ENCODE assay signal across 21 cellular contexts in the genomic region with DNA sequence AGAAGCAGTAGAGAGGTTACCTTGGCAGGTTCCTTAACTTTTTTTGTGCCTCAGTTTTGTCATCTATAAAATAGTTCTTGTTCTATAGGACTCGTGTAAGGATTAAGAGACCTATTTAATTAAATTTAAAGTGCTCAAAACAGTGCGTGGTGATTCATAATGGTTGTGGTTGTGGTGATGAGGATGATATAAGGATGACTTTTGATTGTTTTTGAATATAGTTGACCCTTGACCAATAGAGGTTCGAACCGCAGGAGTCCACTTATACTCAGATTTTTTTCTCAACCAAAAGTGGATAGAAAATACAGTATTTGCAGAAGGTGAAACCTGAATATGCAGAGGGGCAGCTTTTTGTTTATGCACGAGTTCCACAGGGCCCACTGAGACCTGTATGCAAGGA.
"Had no signal": no experiment of that assay in that cellular context is flagged by ENCODE, and none has a peak within 500 bp of the region (broad histone marks: within the 10 kb centered on the region; RNA-seq: fewer than 3 reads in every experiment).

No MANE protein-coding gene starts in this region.

- H3K4me3 Mint-ChIP-seq: activated CD4-positive, alpha-beta T cell treated with anti-CD3 and anti-CD28 coated beads, Interleukin-2, amount 10 ng/mL, durations not matched to agents 24 days and 14 days; activated CD8-positive, alpha-beta T cell treated with anti-CD3 and anti-CD28 coated beads for 36 hours; activated naive CD4-positive, alpha-beta T cell treated with anti-CD3 and anti-CD28 coated beads, Interleukin-2, amount 10 ng/mL, durations not matched to agents 7 days and 5 days; activated naive CD8-positive, alpha-beta T cell; activated naive CD8-positive, alpha-beta T cell treated with anti-CD3 and anti-CD28 coated beads, Interleukin-2, amount 50 U/mL, for 24 hours; activated T-cell treated with anti-CD3 and anti-CD28 coated beads, Interleukin-2, amount 50 U/mL, for 72 hours; brain had no signal

- H3K27ac Mint-ChIP-seq: activated CD4-positive, alpha-beta T cell treated with anti-CD3 and anti-CD28 coated beads, Interleukin-2, amount 10 ng/mL, durations not matched to agents 24 days and 14 days; activated CD8-positive, alpha-beta T cell treated with anti-CD3 and anti-CD28 coated beads for 36 hours; activated naive CD4-positive, alpha-beta T cell treated with anti-CD3 and anti-CD28 coated beads, Interleukin-2, amount 10 ng/mL, durations not matched to agents 7 days and 5 days; activated naive CD8-positive, alpha-beta T cell; activated naive CD8-positive, alpha-beta T cell treated with anti-CD3 and anti-CD28 coated beads, Interleukin-2, amount 50 U/mL, for 24 hours; activated T-cell treated with anti-CD3 and anti-CD28 coated beads, Interleukin-2, amount 50 U/mL, for 72 hours; brain had no signal

- H3K36me3 Mint-ChIP-seq: activated naive CD4-positive, alpha-beta T cell treated with anti-CD3 and anti-CD28 coated beads, Interleukin-2, amount 10 ng/mL, durations not matched to agents 7 days and 5 days; activated naive CD8-positive, alpha-beta T cell had no signal

- H3K4me1 Mint-ChIP-seq: activated CD4-positive, alpha-beta T cell treated with anti-CD3 and anti-CD28 coated beads, Interleukin-2, amount 10 ng/mL, durations not matched to agents 24 days and 14 days; activated naive CD4-positive, alpha-beta T cell treated with anti-CD3 and anti-CD28 coated beads, Interleukin-2, amount 10 ng/mL, durations not matched to agents 7 days and 5 days; activated naive CD8-positive, alpha-beta T cell treated with anti-CD3 and anti-CD28 coated beads, Interleukin-2, amount 50 U/mL, for 24 hours had no signal

- H3K9me3 ChIP-seq: MG63 had no signal

- DNase-seq: activated CD4-positive, alpha-beta T cell treated with anti-CD3 and anti-CD28 coated beads, Interleukin-2, amount 10 ng/mL, durations not matched to agents 24 days and 14 days; activated CD4-positive, alpha-beta T cell treated with anti-CD3 and anti-CD28 coated beads, Interleukin-2, amount 50 U/mL, for 4 hours; activated CD8-positive, alpha-beta T cell treated with anti-CD3 and anti-CD28 coated beads for 36 hours; activated naive CD4-positive, alpha-beta T cell treated with anti-CD3 and anti-CD28 coated beads, Interleukin-2, amount 10 ng/mL, durations not matched to agents 7 days and 5 days; activated naive CD8-positive, alpha-beta T cell treated with anti-CD3 and anti-CD28 coated beads, Interleukin-2, amount 50 U/mL, for 24 hours; activated T-cell treated with anti-CD3 and anti-CD28 coated beads, Interleukin-2, amount 50 U/mL, for 1 hour; activated T-cell treated with anti-CD3 and anti-CD28 coated beads, Interleukin-2, amount 50 U/mL, for 72 hours; anterior cingulate cortex; caudate nucleus; cerebellar nuclear complex; MG63; NCI-H1092; NCI-H1436 treated with DMSO at 0.1 percent for 48 hours; NCI-H1694 treated with DMSO at 0.1 percent for 48 hours; NCI-H2029; NCI-H345; NCI-H524 treated with DMSO at 0.1 percent for 48 hours; Right ventricle myocardium superior; T1000 had no signal

- H3K9me3 Mint-ChIP-seq: activated CD4-positive, alpha-beta T cell treated with anti-CD3 and anti-CD28 coated beads, Interleukin-2, amount 10 ng/mL, durations not matched to agents 24 days and 14 days; activated CD8-positive, alpha-beta T cell treated with anti-CD3 and anti-CD28 coated beads for 36 hours; activated naive CD4-positive, alpha-beta T cell treated with anti-CD3 and anti-CD28 coated beads, Interleukin-2, amount 10 ng/mL, durations not matched to agents 7 days and 5 days; activated naive CD8-positive, alpha-beta T cell treated with anti-CD3 and anti-CD28 coated beads, Interleukin-2, amount 50 U/mL, for 24 hours; activated T-cell treated with anti-CD3 and anti-CD28 coated beads, Interleukin-2, amount 50 U/mL, for 72 hours had no signal

- H3K36me3 ChIP-seq: MG63 had no signal

- H3K4me3 ChIP-seq: MG63 had no signal

- H3K27me3 ChIP-seq: MG63 had no signal

- H3K27me3 Mint-ChIP-seq: brain had no signal

- ATAC-seq: activated CD8-positive, alpha-beta T cell treated with anti-CD3 and anti-CD28 coated beads for 36 hours; activated naive CD8-positive, alpha-beta T cell treated with anti-CD3 and anti-CD28 coated beads, Interleukin-2, amount 50 U/mL, for 24 hours; activated T-cell treated with anti-CD3 and anti-CD28 coated beads, Interleukin-2, amount 50 U/mL, for 72 hours had no signal
